ENCODE assay signal across 8 cellular contexts in genomic region chr1:85465099-85465790, GRCh38. TPM values are rescaled to one million over a fixed set of nuclear protein-coding genes. Genes with fewer than 3 reads are reported as not detected.
DNase-seq lines count a peak whose midpoint lies in the region; ATAC-seq, FAIRE-seq and TF ChIP-seq lines count a peak whose summit lies in the region.

Gene DDAH1, minus strand, starts transcription at chr1:85465159. Its CDS starts 114 bp downstream, at chr1:85465045.

- peak within 1 kb of the TSS; percentile 82 for H3K4me3 ChIP-seq in AG04450 (ENCODE audit: low read depth, low read length)
- peak within 1 kb of the TSS; percentile 78 for H3K4me3 ChIP-seq in astrocyte of the cerebellum (ENCODE audit: low read depth, low read length)

- H3K9me3 ChIP-seq in AG04450 (ENCODE audit: control insufficient read depth, insufficient read depth, low read length) = no peaks in the 10 kb centered on the region; the same call in 1 of the 2 replicates

- TF ChIP-seq POLR2A in GM12892 (IDR thresholded peaks at IDR 0.05; ENCODE audit: low read depth, low read length) = no peak

- POLR2A ChIA-PET in AG04450 (lab: Yijun Ruan, JAX) = interaction anchor here (0.5 to 2.0 kb wide), 7 partner anchors 31 to 1163 kb away, joined by 3 to 9 read pairs (median 5); partner anchors contain the start of gene CCN1

- CTCF ChIA-PET in AG04450 (lab: Charles Lee) = interaction anchor here (0.6 to 2.0 kb wide), 4 partner anchors 121 to 448 kb away, joined by 3 to 9 read pairs (median 4); no protein-coding TSS in a partner anchor

- TF ChIP-seq CTCF in AG04450 (IDR thresholded peaks at IDR 0.05; ENCODE audit: low read depth, low read length) (no peak), astrocyte of the cerebellum (IDR thresholded peaks at IDR 0.05; ENCODE audit: low read depth, low read length, missing control alignments) (no peak)

- FAIRE-seq in GM12892 (lab: Jason Lieb, UNC) = no peak

- peak; percentile 30 for ATAC-seq in HG02981 (IDR thresholded peaks at IDR 0.05; ENCODE audit: unreplicated experiment)
- ATAC-seq in HG03097 (IDR thresholded peaks at IDR 0.05; ENCODE audit: low FRiP score, unreplicated experiment) = no peak

- in situ Hi-C loops in astrocyte of the cerebellum (cut with HindIII; ENCODE audit: low sequenced_read_pairs) = no loop called here

- peak within 1 kb of the TSS; percentile 75 for H3K27ac ChIP-seq in AG04450 (ENCODE audit: low read depth, low read length)

- DNase-seq in AG04450 (ENCODE audit: low read depth, low spot score) (no peak), GM12892 (ENCODE audit: insufficient read length) (peak; percentile 34), NCI-H526 (lab: John Stamatoyannopoulos, UW) (peak; percentile 67 to 92), astrocyte of the cerebellum (ENCODE audit: low read depth) (peak; percentile 23), hepatic stellate cell (ENCODE audit: low spot score) (peak; percentile 59), pons (ENCODE audit: low spot score) (peak; percentile 37)

- no peaks in the 10 kb centered on the region for H3K27me3 ChIP-seq in AG04450 (ENCODE audit: control insufficient read depth, insufficient read depth, low read length)

RNA-seq across cellular contexts. Expression of gene DDAH1, which starts in this region (rescaled TPM):
- polyA plus RNA-seq in AG04450 (2011; rRNA removed) = 83.7 and 102 TPM in 2 replicates
- 67.6 and 85.8 TPM in 2 replicates for polyA minus RNA-seq in AG04450 (2011; rRNA and poly(A)+ RNA removed)
- polyA plus RNA-seq in GM12892 (2012; ENCODE audit: missing spikeins) = 0.19 TPM
